17 cellular contexts compared by ENCODE assay signal in the genomic region with DNA sequence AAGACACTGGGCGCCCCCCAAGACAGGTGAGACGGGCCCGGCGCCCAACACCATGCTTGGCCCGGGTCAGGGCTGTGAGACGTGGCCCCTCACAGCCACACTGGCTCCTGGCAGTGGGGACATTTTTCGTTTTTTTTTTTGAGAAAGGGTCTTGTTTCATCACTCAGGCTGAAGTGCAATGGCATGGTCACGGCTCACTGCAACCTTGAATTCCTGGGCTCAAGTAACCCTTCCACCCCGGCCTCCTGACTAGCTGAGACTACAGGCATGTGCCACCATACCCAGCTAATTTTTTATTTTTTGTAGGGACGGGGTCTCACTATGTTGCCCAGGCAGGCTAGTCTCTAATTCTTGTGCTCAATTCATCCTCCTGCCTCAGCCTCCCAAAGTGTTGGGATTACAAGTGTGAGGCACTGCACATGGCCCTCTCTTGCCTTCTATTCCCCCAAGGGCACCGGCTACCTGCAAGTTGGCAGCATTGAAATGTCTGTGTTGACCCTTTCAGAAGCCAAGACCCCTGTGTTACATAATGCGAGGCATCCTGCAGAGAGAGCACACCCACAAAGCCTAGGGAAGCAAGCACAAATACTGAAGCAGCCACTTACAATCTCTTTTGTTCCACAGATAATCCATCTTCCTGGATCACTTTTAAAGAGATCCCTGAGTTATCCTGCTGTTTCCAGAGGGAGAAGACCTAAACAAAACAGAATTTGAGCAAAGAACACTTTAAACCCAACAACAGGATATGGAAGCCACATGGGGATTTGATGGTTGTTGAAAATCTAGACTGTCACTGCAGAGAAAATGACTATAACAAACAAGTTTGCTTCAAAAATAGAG. TPM values are rescaled to one million over a fixed set of nuclear protein-coding genes. Genes with fewer than 3 reads are reported as not detected.
DNase-seq lines count a peak whose midpoint lies in the region; ATAC-seq and TF ChIP-seq lines count a peak whose summit lies in the region.
"Had no signal": no experiment of that assay in that cellular context is flagged by ENCODE, and none has a peak within 500 bp of the region (broad histone marks: within the 10 kb centered on the region; RNA-seq: fewer than 3 reads in every experiment).

No MANE protein-coding gene starts in this region.

- H3K27me3 ChIP-seq in skeletal muscle tissue (ENCODE audit: control insufficient read depth in 3 of 3, insufficient read depth in 3 of 3, low read length in 3 of 3): no peaks in the 10 kb centered on the region

- H3K4me3 ChIP-seq in skeletal muscle tissue (ENCODE audit: low read length in 3 of 3): no peak overlapping the region
- H3K4me3 ChIP-seq: PC-9 had no signal

- peak overlapping the region; percentile 44 for H3K27ac ChIP-seq in skeletal muscle tissue (ENCODE audit: low read depth, low read length)
- H3K27ac ChIP-seq: PC-9 had no signal

- no peak overlapping the region for H3K9ac ChIP-seq in skeletal muscle tissue (ENCODE audit: low read depth in 1 of 3, low read length in 3 of 3)

- no peak for DNase-seq in Right ventricle myocardium superior
- no peak for DNase-seq in cardiac septum (ENCODE audit: low spot score)
- DNase-seq in left ventricle myocardium superior: no peak
- DNase-seq in pons (ENCODE audit: low spot score): no peak
- DNase-seq: COR-L47, EL, MV-4-11, NCI-H1417, NCI-H187 treated with DMSO at 0.1 percent for 48 hours, NCI-H2171, NCI-H446 treated with DMSO at 0.1 percent for 48 hours, NCI-H774, PC-9 had no signal

- intact Hi-C loops in Right ventricle myocardium superior (cut with DNase I): no loop called here
- intact Hi-C loops in cardiac septum (cut with DNase I): no loop called here
- intact Hi-C loops in left ventricle myocardium superior (cut with micrococcal nuclease): no loop called here

- TF ChIP-seq RAD21 in Ishikawa (IDR thresholded peaks at IDR 0.05; ENCODE audit: low read depth): no peak

- no peak; the same call in 1 of the 2 replicates for TF ChIP-seq EP300 in Ishikawa (IDR thresholded peaks at IDR 0.05; ENCODE audit: borderline replicate concordance)

- H3K9me3 ChIP-seq in skeletal muscle tissue (ENCODE audit: control insufficient read depth in 3 of 3, low read length in 3 of 3): no peaks in the 10 kb centered on the region

- peaks cover 42 to 51% (median 50%) of the 10 kb centered on the region in 3 donors for H3K36me3 ChIP-seq in skeletal muscle tissue (ENCODE audit: control insufficient read depth in 3 of 3, insufficient read depth in 3 of 3, low read length in 3 of 3)

- peaks cover 3 to 5% (median 4%) of the 10 kb centered on the region in 3 donors for H3K4me1 ChIP-seq in skeletal muscle tissue (ENCODE audit: control insufficient read depth in 3 of 3, insufficient read depth in 3 of 3, low read length in 3 of 3)

- ATAC-seq in Right ventricle myocardium superior (ENCODE audit: poor library complexity) (peak; percentile 42), left ventricle myocardium superior (peak; percentile 60), HG02623 (IDR thresholded peaks at IDR 0.05; ENCODE audit: unreplicated experiment) (no peak), GM18520 (IDR thresholded peaks at IDR 0.05; ENCODE audit: unreplicated experiment) (no peak)

TF ChIP-seq in Ishikawa, 13 proteins besides CTCF, POLR2A, EP300 and RAD21:
- TF ChIP-seq CEBPB (IDR thresholded peaks at IDR 0.05): no peak
- TF ChIP-seq, protein P1, sequence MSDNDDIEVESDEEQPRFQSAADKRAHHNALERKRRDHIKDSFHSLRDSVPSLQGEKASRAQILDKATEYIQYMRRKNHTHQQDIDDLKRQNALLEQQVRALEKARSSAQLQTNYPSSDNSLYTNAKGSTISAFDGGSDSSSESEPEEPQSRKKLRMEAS (IDR thresholded peaks at IDR 0.05): no peak
- TF ChIP-seq TEAD4 (IDR thresholded peaks at IDR 0.05): peak; percentile 80
TF ChIP-seq in Ishikawa: peak in this region for 1.

RNA-seq across cellular contexts. Expression of gene SLC4A11, which starts 57.5 kb away (rescaled TPM):
- 0.16 TPM for total RNA-seq in Right ventricle myocardium superior
- 0.35 TPM for total RNA-seq in cardiac septum
- total RNA-seq in left ventricle myocardium superior: 0.82 TPM
- total RNA-seq in skeletal muscle tissue: under 0.01 TPM

Comparison
In these comparisons a context has a peak if more than half of its experiments do, and no peak if none do; other contexts are left out.
1. ATAC-seq: peak in Right ventricle myocardium superior (single experiment) and left ventricle myocardium superior (single experiment); none in HG02623 (single experiment) and GM18520 (single experiment).